15 cellular contexts compared by ENCODE assay signal in the genomic region with DNA sequence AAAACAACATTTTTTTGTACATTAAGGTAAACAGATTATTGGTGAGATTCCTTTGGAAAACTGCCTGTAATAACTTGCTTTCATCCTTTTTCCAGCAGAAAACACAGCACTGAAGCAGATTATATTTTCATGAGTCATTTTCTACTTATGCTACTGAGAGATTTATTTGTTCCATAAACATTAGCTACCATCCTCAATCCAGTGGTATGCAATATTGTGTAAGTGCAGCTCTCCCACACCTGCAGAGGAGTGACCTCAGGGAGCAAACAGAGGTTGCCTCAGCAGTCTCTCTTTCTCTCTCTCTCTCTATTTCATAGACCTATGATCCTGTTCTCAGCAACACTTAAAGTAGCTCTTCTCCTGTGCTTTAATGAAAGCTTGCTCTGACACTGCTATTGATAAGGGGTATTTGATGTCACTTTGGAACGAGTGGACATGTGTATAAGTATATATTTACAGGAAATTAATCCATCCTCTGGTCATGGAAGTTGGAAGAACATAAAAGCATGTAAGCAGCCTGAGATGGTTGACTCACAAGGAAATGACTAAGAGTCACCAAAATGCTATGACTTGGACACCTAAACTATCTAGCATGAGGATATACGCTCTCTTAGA.
DNase-seq lines count a peak whose midpoint lies in the region; ATAC-seq and TF ChIP-seq lines count a peak whose summit lies in the region.
"Had no signal": no experiment of that assay in that cellular context is flagged by ENCODE, and none has a peak within 500 bp of the region (broad histone marks: within the 10 kb centered on the region; RNA-seq: fewer than 3 reads in every experiment).

No MANE protein-coding gene starts in this region.

- no peaks in the 10 kb centered on the region for H3K27me3 Mint-ChIP-seq in type B pancreatic cell
- H3K27me3 Mint-ChIP-seq: activated naive CD8-positive, alpha-beta T cell had no signal

- H3K27ac ChIP-seq in IMR-90 (ENCODE audit: insufficient read depth, low read length) (no peak overlapping the region), mammary epithelial cell (ENCODE audit: insufficient read depth, low read depth, low read length) (peak overlapping the region; percentile 79)
- H3K27ac ChIP-seq: C4-2B had no signal

- in situ Hi-C loops in IMR-90 (cut with MboI; ENCODE audit: low sequenced_read_pairs): no loop called here
- in situ Hi-C loops in mammary epithelial cell (cut with MboI; ENCODE audit: low sequenced_read_pairs in 2 of 2): no loop called here

- H3K27ac Mint-ChIP-seq in type B pancreatic cell: no peak overlapping the region
- H3K27ac Mint-ChIP-seq: activated CD8-positive, alpha-beta T cell treated with anti-CD3 and anti-CD28 coated beads, Interleukin-2, amount 10 ng/mL, durations not matched to agents 7 days and 5 days; activated naive CD8-positive, alpha-beta T cell; endodermal cell had no signal

- H3K56ac ChIP-seq in IMR-90 (ENCODE audit: extremely low read depth, insufficient read depth, low read length): no peak overlapping the region

- H3K14ac ChIP-seq in IMR-90 (replicated peaks; ENCODE audit: low read depth, low read length): no peak overlapping the region

- peak overlapping the region; percentile 16; the same call in 1 of the 2 replicates for H2BK120ac ChIP-seq in IMR-90 (ENCODE audit: low read depth, low read length)

- no peak overlapping the region for H3K23ac ChIP-seq in IMR-90 (ENCODE audit: low read depth, low read length)

- H3K27me3 ChIP-seq in IMR-90 (ENCODE audit: control insufficient read depth, insufficient read depth, low read length) (no peaks in the 10 kb centered on the region), mammary epithelial cell (ENCODE audit: insufficient read depth, low read length) (no peaks in the 10 kb centered on the region)

- H4K20me1 ChIP-seq in IMR-90 (ENCODE audit: insufficient read depth, low read length) (no peaks in the 10 kb centered on the region), mammary epithelial cell (ENCODE audit: insufficient read depth, low read length) (no peaks in the 10 kb centered on the region)

- no peak overlapping the region for H2AK9ac ChIP-seq in IMR-90 (replicated peaks; ENCODE audit: low read depth, low read length, poor library complexity)

- intact Hi-C loops in IMR-90 (cut with micrococcal nuclease): no loop called here
- intact Hi-C loops in mammary epithelial cell (cut with micrococcal nuclease): no loop called here

- H3K18ac ChIP-seq in IMR-90 (ENCODE audit: low read depth, low read length): peak overlapping the region; percentile 13; the same call in 1 of the 2 replicates

- peak; percentile 8 for DNase-seq in AG09319 (ENCODE audit: extremely low read depth, low read depth)
- peak; percentile 83 for DNase-seq in IMR-90
- peak; percentile 67 for DNase-seq in mammary epithelial cell
- DNase-seq in kidney tubule cell (ENCODE audit: low spot score): peak; percentile 81
- DNase-seq in amniotic stem cell (lab: John Stamatoyannopoulos, UW): no peak
- DNase-seq in type B pancreatic cell (ENCODE audit: extremely low spot score, unreplicated experiment): no peak
- DNase-seq: activated CD8-positive, alpha-beta T cell treated with anti-CD3 and anti-CD28 coated beads, Interleukin-2, amount 10 ng/mL, durations not matched to agents 7 days and 5 days; endodermal cell; islet precursor cell; NCI-H1048; stimulated activated CD4-positive, alpha-beta T cell treated with anti-CD3 and anti-CD28 coated beads, Interleukin-4, amount 100 ng/mL, for 24 hours had no signal

- H2AK5ac ChIP-seq in IMR-90 (ENCODE audit: low read depth, low read length): no peak overlapping the region

- H3K9ac ChIP-seq in IMR-90 (ENCODE audit: low read depth, low read length) (no peak overlapping the region), mammary epithelial cell (ENCODE audit: insufficient read depth, low read length) (no peak overlapping the region)

- POLR2A ChIA-PET in IMR-90 (lab: Charles Lee; ENCODE audit: unreplicated experiment): no interaction called here

- H3K9me1 ChIP-seq in IMR-90 (ENCODE audit: insufficient read depth, low read length): no peaks in the 10 kb centered on the region

- TF ChIP-seq POLR2A in IMR-90 (IDR thresholded peaks at IDR 0.05; ENCODE audit: low read depth, low read length): no peak

- dilution Hi-C loops in IMR-90 (cut with HindIII; ENCODE audit: low sequenced_read_pairs, unreplicated experiment) (no loop called here), mammary epithelial cell (cut with HindIII; ENCODE audit: low sequenced_read_pairs) (no loop called here)

- no peak overlapping the region for H3K4me3 Mint-ChIP-seq in type B pancreatic cell
- H3K4me3 Mint-ChIP-seq: activated CD8-positive, alpha-beta T cell treated with anti-CD3 and anti-CD28 coated beads, Interleukin-2, amount 10 ng/mL, durations not matched to agents 7 days and 5 days; activated naive CD8-positive, alpha-beta T cell; endodermal cell had no signal

- no peak overlapping the region for H3K4ac ChIP-seq in IMR-90 (ENCODE audit: low read depth, low read length)

- H3K9me3 ChIP-seq in IMR-90 (ENCODE audit: control insufficient read depth, insufficient read depth, low read length) (no peaks in the 10 kb centered on the region; the same call in 1 of the 2 replicates), mammary epithelial cell (replicated peaks; ENCODE audit: insufficient read depth, low read length) (peaks cover 3% of the 10 kb centered on the region)

- no peaks in the 10 kb centered on the region for H3K9me3 Mint-ChIP-seq in type B pancreatic cell

- H3K4me2 ChIP-seq in IMR-90 (ENCODE audit: low read depth, low read length): peak overlapping the region; percentile 23; the same call in 1 of the 2 replicates
- H3K4me2 ChIP-seq in mammary epithelial cell (ENCODE audit: insufficient read depth, low read depth, low read length): peak overlapping the region; percentile 62

- H3K36me3 ChIP-seq in IMR-90 (ENCODE audit: control insufficient read depth, insufficient read depth, low read length): no peaks in the 10 kb centered on the region
- H3K36me3 ChIP-seq in mammary epithelial cell (ENCODE audit: insufficient read depth, low read length): no peaks in the 10 kb centered on the region

- H2BK15ac ChIP-seq in IMR-90 (ENCODE audit: low read depth, low read length): no peak overlapping the region

- peak overlapping the region; percentile 89 for H2BK5ac ChIP-seq in IMR-90 (ENCODE audit: low read depth, low read length, poor library complexity, severe bottlenecking)

- peaks cover 2% of the 10 kb centered on the region; the same call in 1 of the 2 replicates for H3K4me1 ChIP-seq in IMR-90 (ENCODE audit: control insufficient read depth, insufficient read depth, low read length)
- H3K4me1 ChIP-seq in mammary epithelial cell (ENCODE audit: insufficient read depth, low read length): peaks cover 10% of the 10 kb centered on the region

- TF ChIP-seq CTCF in AG09319 (IDR thresholded peaks at IDR 0.05; ENCODE audit: low read depth, low read length): no peak
- TF ChIP-seq CTCF in IMR-90 (conservative IDR thresholded peaks at IDR 0.05; ENCODE audit: low read depth, low read length): no peak
- TF ChIP-seq CTCF in mammary epithelial cell (conservative IDR thresholded peaks at IDR 0.05 in 1 of 2, IDR thresholded peaks at IDR 0.05 in 1 of 2; ENCODE audit: extremely low read depth in 1 of 2, insufficient read depth in 1 of 2, low read depth in 1 of 2, low read length in 2 of 2): no peak
- TF ChIP-seq CTCF in type B pancreatic cell (conservative IDR thresholded peaks at IDR 0.05): no peak

- no peak for TF ChIP-seq RAD21 in IMR-90 (IDR thresholded peaks at IDR 0.05; ENCODE audit: low read length)

- H4K8ac ChIP-seq in IMR-90 (ENCODE audit: low read depth in 2 of 2, low read length in 2 of 2): peak overlapping the region in 1 of 2 experiments; percentile 26; a peak in 1 of 4 replicates

- WGBS in IMR-90 (ENCODE audit: extremely low coverage in 2 of 2, insufficient read length in 1 of 2), 2 experiments: no CpG with 5 or more reads among the region's 2 CpGs
- 5% methylated on average over 2 of the region's 2 CpGs for WGBS in mammary epithelial cell (ENCODE audit: low coverage, missing lambda C conversion rate)

- H3K4me3 ChIP-seq in IMR-90 (ENCODE audit: insufficient read depth, low read depth, low read length) (no peak overlapping the region; the same call in 1 of the 2 replicates), mammary epithelial cell (replicated peaks in 1 of 3; ENCODE audit: insufficient read depth in 1 of 3, low read depth in 2 of 3, low read length in 3 of 3) (no peak overlapping the region)

- H4K5ac ChIP-seq in IMR-90 (ENCODE audit: low read depth, low read length): no peak overlapping the region

- BruUV-seq in IMR-90 (replicated peaks; lab: Mats Ljungman, UMichigan) (no TSS peak), mammary epithelial cell (replicated peaks; lab: Mats Ljungman, UMichigan) (no TSS peak)

- H2AFZ ChIP-seq in IMR-90 (replicated peaks; ENCODE audit: low read length, poor library complexity) (no peak overlapping the region), mammary epithelial cell (ENCODE audit: low read depth, low read length) (no peak overlapping the region)

- no peaks in the 10 kb centered on the region for H3K79me1 ChIP-seq in IMR-90 (ENCODE audit: low read depth in 1 of 2, low read length in 2 of 2)

- peak; percentile 77 for ATAC-seq in IMR-90 (ENCODE audit: low read depth)
- no peak for ATAC-seq in HG03342 (IDR thresholded peaks at IDR 0.05; ENCODE audit: unreplicated experiment)
- ATAC-seq in GM21619 (IDR thresholded peaks at IDR 0.05; ENCODE audit: unreplicated experiment): no peak
- ATAC-seq: activated CD8-positive, alpha-beta T cell treated with anti-CD3 and anti-CD28 coated beads, Interleukin-2, amount 10 ng/mL, durations not matched to agents 7 days and 5 days had no signal

- no peak overlapping the region for H4K91ac ChIP-seq in IMR-90 (ENCODE audit: insufficient read depth, low read depth, low read length)

- no peaks in the 10 kb centered on the region for H3K79me2 ChIP-seq in mammary epithelial cell (ENCODE audit: insufficient read depth, low read length)

- H3K36me3 Mint-ChIP-seq in type B pancreatic cell: no peaks in the 10 kb centered on the region
- H3K36me3 Mint-ChIP-seq: activated naive CD8-positive, alpha-beta T cell had no signal

- no peaks in the 10 kb centered on the region for H3K4me1 Mint-ChIP-seq in type B pancreatic cell (ENCODE audit: unreplicated experiment)

- H2BK20ac ChIP-seq in IMR-90 (ENCODE audit: low read depth, low read length): peak overlapping the region; percentile 78; the same call in 1 of the 2 replicates

- CTCF ChIA-PET in IMR-90 (lab: Yijun Ruan, JAX) (interaction anchor here (0.5 to 1.3 kb wide), 4 partner anchors 24 to 64 kb away, joined by 3 read pairs; no protein-coding TSS in a partner anchor), mammary epithelial cell (lab: Charles Lee; ENCODE audit: low non-redundant PET) (no interaction called here)

TF ChIP-seq in IMR-90, 13 proteins besides CTCF, POLR2A, EP300 and RAD21:
- TF ChIP-seq MAZ (IDR thresholded peaks at IDR 0.05; ENCODE audit: borderline replicate concordance, low read depth, low read length) (no peak), CEBPB (IDR thresholded peaks at IDR 0.05; ENCODE audit: low read depth, low read length) (peak; percentile 66), FOS (IDR thresholded peaks at IDR 0.05; ENCODE audit: low read depth, low read length) (0 out of 2 replicates have a peak, but pooled peaks have one; percentile 19)

Comparison
In these comparisons a context has a peak if more than half of its experiments do, and no peak if none do; other contexts are left out.
1. DNase-seq: peak in AG09319 (single experiment), IMR-90 (single experiment), mammary epithelial cell (single experiment) and kidney tubule cell (single experiment); none in amniotic stem cell (single experiment) and type B pancreatic cell (single experiment).